Comparison of ENCODE assay signal across 16 cellular contexts in the genomic region with DNA sequence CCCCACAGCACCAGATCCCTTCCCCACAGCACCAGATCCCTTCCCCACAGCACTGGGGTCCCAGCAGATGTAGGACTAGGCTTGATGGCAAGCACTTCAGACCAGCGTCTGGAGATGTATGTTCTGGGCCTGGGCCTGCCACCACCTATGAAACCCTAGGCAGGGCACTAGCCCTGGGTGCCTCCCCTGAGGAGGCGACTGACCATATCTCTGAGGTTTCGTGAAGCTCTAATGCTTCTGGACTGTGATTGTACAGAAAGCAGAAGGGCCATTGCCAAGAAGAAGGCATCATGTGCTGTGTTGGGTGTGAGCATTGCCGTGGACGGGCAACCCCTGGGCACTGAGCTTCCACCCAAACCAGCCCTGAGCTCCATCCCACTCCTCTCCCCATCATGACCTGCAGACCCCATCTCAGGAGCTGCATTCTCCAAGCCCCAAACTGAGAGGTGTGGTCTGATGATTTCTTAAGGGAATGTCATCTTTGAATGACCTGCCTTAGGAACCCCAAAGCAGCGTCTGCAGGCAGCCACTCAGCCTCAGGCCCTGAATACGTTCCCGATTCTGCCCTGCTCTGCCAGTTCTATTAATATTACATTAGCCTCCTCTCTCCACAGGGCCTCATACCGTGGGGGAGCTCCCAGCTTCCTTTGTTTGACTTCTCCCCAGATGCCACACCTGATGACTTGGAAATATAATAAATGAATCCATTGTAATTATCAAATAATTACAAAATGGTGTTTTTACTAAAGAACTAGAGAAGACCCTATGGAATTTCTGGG.
DNase-seq lines count a peak whose midpoint lies in the region; ATAC-seq, FAIRE-seq and TF ChIP-seq lines count a peak whose summit lies in the region.
"Had no signal": no experiment of that assay in that cellular context is flagged by ENCODE, and none has a peak within 500 bp of the region (broad histone marks: within the 10 kb centered on the region; RNA-seq: fewer than 3 reads in every experiment).

No MANE protein-coding gene starts in this region.

- H2AFZ ChIP-seq in Loucy (ENCODE audit: low read length) = peak overlapping the region; percentile 78; the same call in 1 of the 2 replicates
- H2AFZ ChIP-seq: PC-9 had no signal

- H3K36me3 Mint-ChIP-seq in activated naive CD8-positive, alpha-beta T cell treated with anti-CD3 and anti-CD28 coated beads, Interleukin-2, amount 10 ng/mL, durations not matched to agents 7 days and 5 days = no peaks in the 10 kb centered on the region
- H3K36me3 Mint-ChIP-seq in activated naive CD8-positive, alpha-beta T cell treated with anti-CD3 and anti-CD28 coated beads for 36 hours = no peaks in the 10 kb centered on the region
- no peaks in the 10 kb centered on the region for H3K36me3 Mint-ChIP-seq in endothelial cell (ENCODE audit: low read depth, unreplicated experiment)
- H3K36me3 Mint-ChIP-seq in stimulated activated naive B cell treated with anti-CD40 and anti-IgM and Interleukin-4, amounts not matched to agents 10 μg/mL and 1 μg/mL and 100 μg/mL, for 72 hours = no peaks in the 10 kb centered on the region

- peak overlapping the region; percentile 31 for H3K27ac Mint-ChIP-seq in activated naive CD8-positive, alpha-beta T cell treated with anti-CD3 and anti-CD28 coated beads, Interleukin-2, amount 10 ng/mL, durations not matched to agents 7 days and 5 days
- no peak overlapping the region for H3K27ac Mint-ChIP-seq in activated naive CD8-positive, alpha-beta T cell treated with anti-CD3 and anti-CD28 coated beads for 36 hours
- no peak overlapping the region for H3K27ac Mint-ChIP-seq in endothelial cell (ENCODE audit: unreplicated experiment)
- peak overlapping the region; percentile 11 for H3K27ac Mint-ChIP-seq in stimulated activated naive B cell treated with anti-CD40 and anti-IgM and Interleukin-4, amounts not matched to agents 10 μg/mL and 1 μg/mL and 100 μg/mL, for 72 hours

- no peaks in the 10 kb centered on the region for H3K9me3 Mint-ChIP-seq in activated naive CD8-positive, alpha-beta T cell treated with anti-CD3 and anti-CD28 coated beads, Interleukin-2, amount 10 ng/mL, durations not matched to agents 7 days and 5 days
- no peaks in the 10 kb centered on the region for H3K9me3 Mint-ChIP-seq in activated naive CD8-positive, alpha-beta T cell treated with anti-CD3 and anti-CD28 coated beads for 36 hours
- H3K9me3 Mint-ChIP-seq in endothelial cell (ENCODE audit: unreplicated experiment) = no peaks in the 10 kb centered on the region
- H3K9me3 Mint-ChIP-seq in stimulated activated naive B cell treated with anti-CD40 and anti-IgM and Interleukin-4, amounts not matched to agents 10 μg/mL and 1 μg/mL and 100 μg/mL, for 72 hours = no peaks in the 10 kb centered on the region

- H3F3A ChIP-seq in Loucy (ENCODE audit: low read depth) = no peaks in the 10 kb centered on the region; the same call in 1 of the 2 replicates

- no peak overlapping the region for H3K4me3 ChIP-seq in Loucy (ENCODE audit: low read length, poor library complexity, severe bottlenecking)
- H3K4me3 ChIP-seq: PC-9 had no signal

- H3K9me3 ChIP-seq in Loucy (ENCODE audit: insufficient read depth, low read depth, low read length) = no peaks in the 10 kb centered on the region

- no peak overlapping the region for H3K9ac ChIP-seq in Loucy (ENCODE audit: low read depth, low read length, poor library complexity, severe bottlenecking)
- H3K9ac ChIP-seq: GM23248 had no signal

- TF ChIP-seq CTCF in Loucy (conservative IDR thresholded peaks at IDR 0.05; ENCODE audit: low read length) = no peak
- no peak for TF ChIP-seq CTCF in endothelial cell (IDR thresholded peaks at IDR 0.05; ENCODE audit: unreplicated experiment)

- no peak for ATAC-seq in activated naive CD8-positive, alpha-beta T cell treated with anti-CD3 and anti-CD28 coated beads, Interleukin-2, amount 10 ng/mL, durations not matched to agents 7 days and 5 days (ENCODE audit: low read depth)
- ATAC-seq in stimulated activated naive B cell treated with anti-CD40 and anti-IgM and Interleukin-4, amounts not matched to agents 10 μg/mL and 1 μg/mL and 100 μg/mL, for 72 hours (replicated peaks) = no peak

- H3K4me1 Mint-ChIP-seq in activated naive CD8-positive, alpha-beta T cell treated with anti-CD3 and anti-CD28 coated beads, Interleukin-2, amount 10 ng/mL, durations not matched to agents 7 days and 5 days = peaks cover 21% of the 10 kb centered on the region
- peaks cover 11% of the 10 kb centered on the region for H3K4me1 Mint-ChIP-seq in activated naive CD8-positive, alpha-beta T cell treated with anti-CD3 and anti-CD28 coated beads for 36 hours
- peaks cover 6% of the 10 kb centered on the region for H3K4me1 Mint-ChIP-seq in endothelial cell (ENCODE audit: unreplicated experiment)
- H3K4me1 Mint-ChIP-seq in stimulated activated naive B cell treated with anti-CD40 and anti-IgM and Interleukin-4, amounts not matched to agents 10 μg/mL and 1 μg/mL and 100 μg/mL, for 72 hours = peaks cover 8 to 15% of the 10 kb centered on the region in 2 donors

- H3K27me3 Mint-ChIP-seq in activated naive CD8-positive, alpha-beta T cell treated with anti-CD3 and anti-CD28 coated beads, Interleukin-2, amount 10 ng/mL, durations not matched to agents 7 days and 5 days = no peaks in the 10 kb centered on the region
- H3K27me3 Mint-ChIP-seq in activated naive CD8-positive, alpha-beta T cell treated with anti-CD3 and anti-CD28 coated beads for 36 hours = peaks cover 2% of the 10 kb centered on the region
- H3K27me3 Mint-ChIP-seq in endothelial cell (ENCODE audit: unreplicated experiment) = peaks cover 11% of the 10 kb centered on the region
- H3K27me3 Mint-ChIP-seq in stimulated activated naive B cell treated with anti-CD40 and anti-IgM and Interleukin-4, amounts not matched to agents 10 μg/mL and 1 μg/mL and 100 μg/mL, for 72 hours = peaks cover 16% of the 10 kb centered on the region in 2 donors

- no peaks in the 10 kb centered on the region for H3K9me2 ChIP-seq in Loucy (replicated peaks; ENCODE audit: low read depth, low read length)

- peaks cover 5% of the 10 kb centered on the region for H3K4me1 ChIP-seq in Loucy (ENCODE audit: insufficient read depth, low read length, poor library complexity, severe bottlenecking)

- no peaks in the 10 kb centered on the region for H4K20me1 ChIP-seq in Loucy (ENCODE audit: insufficient read depth, low read length, poor library complexity, severe bottlenecking)

- POLR2A ChIA-PET in activated naive CD8-positive, alpha-beta T cell treated with anti-CD3 and anti-CD28 coated beads, Interleukin-2, amount 10 ng/mL, durations not matched to agents 7 days and 5 days (lab: Charles Lee) = interaction anchor here (0.5 to 1.9 kb wide), 2 partner anchors 13 to 89 kb away, joined by 5 to 8 read pairs; no protein-coding TSS in a partner anchor

- FAIRE-seq in RCC 7860 (lab: Jason Lieb, UNC) = no peak
- FAIRE-seq: A204.1, GM12892 had no signal

- no peaks in the 10 kb centered on the region for H3K36me3 ChIP-seq in Loucy (ENCODE audit: insufficient read depth, low read length)

- H3K4me3 Mint-ChIP-seq in activated naive CD8-positive, alpha-beta T cell treated with anti-CD3 and anti-CD28 coated beads, Interleukin-2, amount 10 ng/mL, durations not matched to agents 7 days and 5 days = no peak overlapping the region
- no peak overlapping the region for H3K4me3 Mint-ChIP-seq in activated naive CD8-positive, alpha-beta T cell treated with anti-CD3 and anti-CD28 coated beads for 36 hours
- peak overlapping the region; percentile 68 for H3K4me3 Mint-ChIP-seq in endothelial cell (ENCODE audit: unreplicated experiment)
- H3K4me3 Mint-ChIP-seq in stimulated activated naive B cell treated with anti-CD40 and anti-IgM and Interleukin-4, amounts not matched to agents 10 μg/mL and 1 μg/mL and 100 μg/mL, for 72 hours = no peak overlapping the region

- peaks cover 5% of the 10 kb centered on the region for H3K27me3 ChIP-seq in Loucy (ENCODE audit: insufficient read depth, low read length, poor library complexity, severe bottlenecking)

- H3K79me2 ChIP-seq in Loucy (ENCODE audit: insufficient read depth, low read length) = no peaks in the 10 kb centered on the region

- H3K4me2 ChIP-seq in Loucy (ENCODE audit: low read depth, low read length, poor library complexity, severe bottlenecking) = no peak overlapping the region

- DNase-seq in activated naive CD8-positive, alpha-beta T cell treated with anti-CD3 and anti-CD28 coated beads, Interleukin-2, amount 10 ng/mL, durations not matched to agents 7 days and 5 days = no peak
- DNase-seq in activated naive CD8-positive, alpha-beta T cell treated with anti-CD3 and anti-CD28 coated beads for 36 hours = no peak
- DNase-seq in endothelial cell (ENCODE audit: low spot score) (no peak), NCI-H2107 treated with DMSO at 0.1 percent for 48 hours (lab: John Stamatoyannopoulos, UW; ENCODE audit: unreplicated experiment) (no peak), RCC 7860 (ENCODE audit: low spot score) (no peak)
- DNase-seq in stimulated activated naive B cell treated with anti-CD40 and anti-IgM and Interleukin-4, amounts not matched to agents 10 μg/mL and 1 μg/mL and 100 μg/mL, for 72 hours = no peak
- DNase-seq: GM23248, NCI-H1436, NCI-H2029, NCI-H2171 treated with DMSO at 0.1 percent for 48 hours, NCI-H510A, NCI-H82, PC-9 had no signal

Comparison
In these comparisons a context has a peak if more than half of its experiments do, and no peak if none do; other contexts are left out.
1. H3K27ac Mint-ChIP-seq: peak in activated naive CD8-positive, alpha-beta T cell treated with anti-CD3 and anti-CD28 coated beads, Interleukin-2, amount 10 ng/mL, durations not matched to agents 7 days and 5 days (single experiment) and stimulated activated naive B cell treated with anti-CD40 and anti-IgM and Interleukin-4, amounts not matched to agents 10 μg/mL and 1 μg/mL and 100 μg/mL, for 72 hours (single experiment); none in activated naive CD8-positive, alpha-beta T cell treated with anti-CD3 and anti-CD28 coated beads for 36 hours (single experiment) and endothelial cell (single experiment).